In genomic region chr19:46925548-46925950, GRCh38 we compare ENCODE assay signal across 9 cellular contexts.
A peak's percentile ranks its signal among the peaks of the same experiment; 100 is the strongest.
DNase-seq lines count a peak whose midpoint lies in the region; ATAC-seq and TF ChIP-seq lines count a peak whose summit lies in the region.
"Had no signal": no experiment of that assay in that cellular context is flagged by ENCODE, and none has a peak within 500 bp of the region (broad histone marks: within the 10 kb centered on the region; RNA-seq: fewer than 3 reads in every experiment).

No MANE protein-coding gene starts in this region.

- H3K9me3 ChIP-seq in Panc1 (ENCODE audit: control insufficient read depth, insufficient read depth, low read depth, low read length), result no peaks in the 10 kb centered on the region

- H3K27ac Mint-ChIP-seq in natural killer cell, result peak overlapping the region in 1 of 2 donors; percentile 78

- CTCF ChIA-PET in Panc1 (lab: Charles Lee), result no interaction called here

- H3K36me3 Mint-ChIP-seq in natural killer cell, result peaks cover 1% of the 10 kb centered on the region

- H3K27ac ChIP-seq in 22Rv1 (peak overlapping the region; percentile 90), Panc1 (ENCODE audit: low read length) (peak overlapping the region; percentile 83)

- no peak for TF ChIP-seq CTCF in 22Rv1 (IDR thresholded peaks at IDR 0.05)
- no peak for TF ChIP-seq CTCF in Panc1 (IDR thresholded peaks at IDR 0.05)
- no peak for TF ChIP-seq CTCF in natural killer cell (IDR thresholded peaks at IDR 0.05)

- peaks cover 5% of the 10 kb centered on the region; the same call in 1 of the 2 replicates for H3K36me3 ChIP-seq in Panc1 (ENCODE audit: control insufficient read depth, insufficient read depth, low read length)

- intact Hi-C loops in Panc1 (cut with micrococcal nuclease; ENCODE audit: unreplicated experiment) (loop anchor here (10.0 kb wide), 1 partner anchor 61 kb away; the partner anchor contains the start of gene ARHGAP35), natural killer cell (cut with micrococcal nuclease) (loop anchor here (5.0 kb wide), 1 partner anchor 42 kb away; no protein-coding TSS in a partner anchor)

- H3K27me3 ChIP-seq in Panc1 (ENCODE audit: control insufficient read depth, insufficient read depth, low read length), result no peaks in the 10 kb centered on the region

- no peaks in the 10 kb centered on the region for H3K9me3 Mint-ChIP-seq in natural killer cell
- H3K9me3 Mint-ChIP-seq: naive thymus-derived CD4-positive, alpha-beta T cell had no signal

- no peak overlapping the region for H3K4me3 ChIP-seq in Panc1 (ENCODE audit: low read depth in 2 of 2, low read length in 2 of 2)

- H3K27me3 Mint-ChIP-seq in natural killer cell (ENCODE audit: low read depth in 2 of 2), result no peaks in the 10 kb centered on the region
- H3K27me3 Mint-ChIP-seq: naive thymus-derived CD4-positive, alpha-beta T cell had no signal

- ATAC-seq in Panc1 (no peak; the same call in 1 of the 2 replicates), esophagus mucosa (peak; percentile 56), natural killer cell (no peak), HG02798 (IDR thresholded peaks at IDR 0.05; ENCODE audit: poor library complexity, unreplicated experiment) (no peak), GM21381 (IDR thresholded peaks at IDR 0.05; ENCODE audit: unreplicated experiment) (no peak)

- POLR2A ChIA-PET in Panc1 (lab: Charles Lee), result interaction anchor here (0.6 to 0.7 kb wide), 2 partner anchors 26 to 64 kb away, joined by 3 to 4 read pairs; no protein-coding TSS in a partner anchor

- BruUV-seq in Panc1 (replicated peaks; lab: Mats Ljungman, UMichigan), result no TSS peak

- no peak for DNase-seq in Panc1 (ENCODE audit: low read depth, low spot score)
- DNase-seq in natural killer cell, result no peak
- DNase-seq in AG20443 (ENCODE audit: low spot score), result no peak
- DNase-seq in stimulated activated CD4-positive, alpha-beta T cell treated with anti-CD3 and anti-CD28 coated beads, Interleukin-2, amount 100 ng/mL, for 48 hours, result no peak

- peaks cover 47 to 57% of the 10 kb centered on the region in 2 donors for H3K4me1 Mint-ChIP-seq in natural killer cell

- in situ Hi-C loops in Panc1 (cut with HindIII; ENCODE audit: low pct_unique_long_range_greater_than_20kb, low sequenced_read_pairs), result no loop called here

- H3K4me3 Mint-ChIP-seq in natural killer cell, result peak overlapping the region; percentile 32
- H3K4me3 Mint-ChIP-seq: naive thymus-derived CD4-positive, alpha-beta T cell had no signal

- peaks cover 47% of the 10 kb centered on the region for H3K4me1 ChIP-seq in Panc1 (ENCODE audit: control insufficient read depth, insufficient read depth, low read length)
